ENCODE assay signal across 19 cellular contexts in genomic region chr1:246218686-246219085, GRCh38.
"Had no signal": no experiment of that assay in that cellular context is flagged by ENCODE, and none has a peak within 500 bp of the region (broad histone marks: within the 10 kb centered on the region; RNA-seq: fewer than 3 reads in every experiment).

No MANE protein-coding gene starts in this region.

- H3K79me2 ChIP-seq: hepatocyte had no signal

- H2AFZ ChIP-seq: hepatocyte had no signal

- H3K4me3 ChIP-seq: dorsolateral prefrontal cortex, hepatocyte, pancreas, sigmoid colon, spleen, testis, upper lobe of right lung had no signal

- DNase-seq: activated CD4-positive, alpha-beta memory T cell treated with anti-CD3 and anti-CD28 coated beads for 36 hours; activated CD4-positive, alpha-beta T cell treated with anti-CD3 and anti-CD28 coated beads for 1 hour; activated CD8-positive, alpha-beta memory T cell treated with anti-CD3 and anti-CD28 coated beads, Interleukin-2, amount 10 ng/mL, durations not matched to agents 7 days and 5 days; activated naive CD4-positive, alpha-beta T cell treated with anti-CD3 and anti-CD28 coated beads, Interleukin-2, amount 10 ng/mL, durations not matched to agents 7 days and 5 days; activated T-cell treated with anti-CD3 and anti-CD28 coated beads, Interleukin-2, amount 50 U/mL, for 1 hour; dorsolateral prefrontal cortex; erythroblast; islet precursor cell; mammary epithelial cell; pancreas; sigmoid colon; spleen; stimulated activated CD4-positive, alpha-beta T cell treated with anti-CD3 and anti-CD28 coated beads, Interleukin-1b, Interleukin-23, amount 100 ng/mL, for 48 hours; stimulated activated naive CD8-positive, alpha-beta T cell treated with anti-CD3 and anti-CD28 coated beads, Interleukin-15, amount 100 ng/mL, for 72 hours; T1000; testis; upper lobe of right lung had no signal

- H3K27ac ChIP-seq: dorsolateral prefrontal cortex, pancreas, sigmoid colon, spleen, testis, upper lobe of right lung, VCaP had no signal

- H3K27me3 ChIP-seq: dorsolateral prefrontal cortex, hepatocyte, pancreas, sigmoid colon, spleen, testis, upper lobe of right lung had no signal

- H3K9me3 ChIP-seq: pancreas, sigmoid colon, testis, upper lobe of right lung had no signal

- H3K4me1 ChIP-seq: pancreas, sigmoid colon, testis, upper lobe of right lung had no signal

- H3K36me3 ChIP-seq: pancreas, sigmoid colon, upper lobe of right lung had no signal
